ENCODE assay signal across 15 cellular contexts in genomic region chr6:168050861-168051586, GRCh38. TPM values are rescaled to one million over a fixed set of nuclear protein-coding genes. Genes with fewer than 3 reads are reported as not detected.
A peak's percentile ranks its signal among the peaks of the same experiment; 100 is the strongest.
DNase-seq lines count a peak whose midpoint lies in the region; ATAC-seq, FAIRE-seq and TF ChIP-seq lines count a peak whose summit lies in the region.
"Had no signal": no experiment of that assay in that cellular context is flagged by ENCODE, and none has a peak within 500 bp of the region (broad histone marks: within the 10 kb centered on the region; RNA-seq: fewer than 3 reads in every experiment).

No MANE protein-coding gene starts in this region.

- no peaks in the 10 kb centered on the region for H3K9me3 Mint-ChIP-seq in activated CD4-positive, alpha-beta T cell treated with anti-CD3 and anti-CD28 coated beads, Interleukin-2, amount 10 ng/mL, durations not matched to agents 7 days and 5 days

- no peak for TF ChIP-seq POLR2A in H54 (IDR thresholded peaks at IDR 0.05; ENCODE audit: low read depth, low read length)

- H3K4me1 Mint-ChIP-seq in activated CD4-positive, alpha-beta T cell treated with anti-CD3 and anti-CD28 coated beads, Interleukin-2, amount 10 ng/mL, durations not matched to agents 7 days and 5 days: no peaks in the 10 kb centered on the region

- H3K27me3 ChIP-seq in right atrium auricular region (no peaks in the 10 kb centered on the region), upper lobe of right lung (no peaks in the 10 kb centered on the region)
- H3K27me3 ChIP-seq: ovary, upper lobe of left lung had no signal

- H3K27ac Mint-ChIP-seq in activated CD4-positive, alpha-beta T cell treated with anti-CD3 and anti-CD28 coated beads, Interleukin-2, amount 10 ng/mL, durations not matched to agents 7 days and 5 days: no peak overlapping the region

- peak; percentile 35 for DNase-seq in Right ventricle myocardium superior
- DNase-seq in right atrium auricular region (ENCODE audit: low spot score): no peak
- DNase-seq in amniotic epithelial cell (ENCODE audit: low read depth): peak; percentile 17
- DNase-seq in iPS-NIHi11 (ENCODE audit: low spot score): peak; percentile 70
- DNase-seq in upper lobe of right lung: no peak
- no peak for DNase-seq in activated CD4-positive, alpha-beta T cell treated with anti-CD3 and anti-CD28 coated beads, Interleukin-2, amount 10 ng/mL, durations not matched to agents 7 days and 5 days
- no peak for DNase-seq in H54 (ENCODE audit: insufficient read length, low spot score)
- DNase-seq: ACHN, activated T-cell treated with anti-CD3 and anti-CD28 coated beads for 4 hours, mammary epithelial cell, NCI-H774 had no signal

- H3K4me3 Mint-ChIP-seq in activated CD4-positive, alpha-beta T cell treated with anti-CD3 and anti-CD28 coated beads, Interleukin-2, amount 10 ng/mL, durations not matched to agents 7 days and 5 days: no peak overlapping the region

- H3K36me3 Mint-ChIP-seq in activated CD4-positive, alpha-beta T cell treated with anti-CD3 and anti-CD28 coated beads, Interleukin-2, amount 10 ng/mL, durations not matched to agents 7 days and 5 days (ENCODE audit: low read depth): no peaks in the 10 kb centered on the region

- H3K4me1 ChIP-seq in right atrium auricular region (peaks cover 0 to 29% of the 10 kb centered on the region in 2 donors), upper lobe of right lung (peaks cover 5% of the 10 kb centered on the region)

- H3K9me3 ChIP-seq in right atrium auricular region: no peaks in the 10 kb centered on the region
- no peaks in the 10 kb centered on the region for H3K9me3 ChIP-seq in upper lobe of right lung
- H3K9me3 ChIP-seq: ovary, upper lobe of left lung had no signal

- no peaks in the 10 kb centered on the region for H3K27me3 Mint-ChIP-seq in activated CD4-positive, alpha-beta T cell treated with anti-CD3 and anti-CD28 coated beads, Interleukin-2, amount 10 ng/mL, durations not matched to agents 7 days and 5 days

- FAIRE-seq in H54 (lab: Jason Lieb, UNC): no peak

- H3K27ac ChIP-seq in right atrium auricular region: no peak overlapping the region
- no peak overlapping the region for H3K27ac ChIP-seq in upper lobe of right lung
- H3K27ac ChIP-seq: ovary, VCaP had no signal

- intact Hi-C loops in Right ventricle myocardium superior (cut with DNase I) (loop anchor here (10.0 kb wide), 1 partner anchor 146 kb away; no protein-coding TSS in a partner anchor), upper lobe of right lung (cut with DNase I) (loop anchor here (10.0 kb wide), 1 partner anchor 656 kb away; no protein-coding TSS in a partner anchor)

- POLR2A ChIA-PET in activated CD4-positive, alpha-beta T cell treated with anti-CD3 and anti-CD28 coated beads, Interleukin-2, amount 10 ng/mL, durations not matched to agents 7 days and 5 days (lab: Charles Lee): no interaction called here

- no peak for ATAC-seq in Right ventricle myocardium superior (ENCODE audit: poor library complexity)
- peak; percentile 5 for ATAC-seq in upper lobe of right lung
- ATAC-seq in GM19035 (IDR thresholded peaks at IDR 0.05; ENCODE audit: unreplicated experiment): no peak

- TF ChIP-seq CTCF in right atrium auricular region (IDR thresholded peaks at IDR 0.05) (no peak), upper lobe of right lung (IDR thresholded peaks at IDR 0.05) (peak; percentile 20)

- no peak overlapping the region for H3K4me3 ChIP-seq in right atrium auricular region
- H3K4me3 ChIP-seq in upper lobe of right lung: no peak overlapping the region
- H3K4me3 ChIP-seq: ovary, upper lobe of left lung had no signal

- CTCF ChIA-PET in activated CD4-positive, alpha-beta T cell treated with anti-CD3 and anti-CD28 coated beads, Interleukin-2, amount 10 ng/mL, durations not matched to agents 7 days and 5 days (lab: Charles Lee): no interaction called here

- no peaks in the 10 kb centered on the region for H3K36me3 ChIP-seq in right atrium auricular region
- H3K36me3 ChIP-seq in upper lobe of right lung: no peaks in the 10 kb centered on the region
- H3K36me3 ChIP-seq: ovary, upper lobe of left lung had no signal

RNA-seq across cellular contexts. Expression of gene FRMD1, which starts 28.0 kb away (rescaled TPM):
- total RNA-seq in Right ventricle myocardium superior: 1.0 TPM
- under 1 TPM in 1 of 2 donors, not detected in 1; 0.08 TPM for total RNA-seq in right atrium auricular region
- total RNA-seq in upper lobe of right lung: 0.09 TPM
- total RNA-seq in activated CD4-positive, alpha-beta T cell treated with anti-CD3 and anti-CD28 coated beads, Interleukin-2, amount 10 ng/mL, durations not matched to agents 7 days and 5 days: not detected
- total RNA-seq: mammary epithelial cell, upper lobe of left lung had no signal

RNA-seq across cellular contexts. Expression of gene KIF25, which starts 53.6 kb away (rescaled TPM):
- total RNA-seq in Right ventricle myocardium superior: 0.35 TPM
- not detected for total RNA-seq in right atrium auricular region
- 0.96 TPM for total RNA-seq in upper lobe of right lung
- not detected for total RNA-seq in activated CD4-positive, alpha-beta T cell treated with anti-CD3 and anti-CD28 coated beads, Interleukin-2, amount 10 ng/mL, durations not matched to agents 7 days and 5 days
- total RNA-seq: mammary epithelial cell had no signal

Comparison
In these comparisons a context has a peak if more than half of its experiments do, and no peak if none do; other contexts are left out.
1. DNase-seq: peak in Right ventricle myocardium superior (single experiment), amniotic epithelial cell (single experiment) and iPS-NIHi11 (single experiment); none in right atrium auricular region (single experiment), upper lobe of right lung (single experiment), activated CD4-positive, alpha-beta T cell treated with anti-CD3 and anti-CD28 coated beads, Interleukin-2, amount 10 ng/mL, durations not matched to agents 7 days and 5 days (single experiment) and H54 (single experiment).